21 cellular contexts compared by ENCODE assay signal in genomic region chr22:50416996-50417395, GRCh38. TPM values are rescaled to one million over a fixed set of nuclear protein-coding genes. Genes with fewer than 3 reads are reported as not detected.
DNase-seq lines count a peak whose midpoint lies in the region; ATAC-seq lines count a peak whose summit lies in the region.
"Had no signal": no experiment of that assay in that cellular context is flagged by ENCODE, and none has a peak within 500 bp of the region (broad histone marks: within the 10 kb centered on the region; RNA-seq: fewer than 3 reads in every experiment).

No MANE protein-coding gene starts in this region.

- CTCF ChIA-PET in activated naive CD4-positive, alpha-beta T cell treated with anti-CD3 and anti-CD28 coated beads for 36 hours (lab: Charles Lee), result no interaction called here

- H3K4me1 Mint-ChIP-seq in stimulated activated effector memory CD8-positive, alpha-beta T cell treated with anti-CD3 and anti-CD28 coated beads, Interleukin-12 subunit alpha, Interleukin-12 subunit beta, amount 100 ng/mL, for 72 hours, result peaks cover 6% of the 10 kb centered on the region
- no peaks in the 10 kb centered on the region for H3K4me1 Mint-ChIP-seq in activated naive CD4-positive, alpha-beta T cell treated with anti-CD3 and anti-CD28 coated beads for 36 hours (ENCODE audit: low read depth)
- H3K4me1 Mint-ChIP-seq: B cell had no signal

- no peaks in the 10 kb centered on the region for H3K27me3 Mint-ChIP-seq in activated naive CD4-positive, alpha-beta T cell treated with anti-CD3 and anti-CD28 coated beads for 36 hours (ENCODE audit: low read depth)
- H3K27me3 Mint-ChIP-seq: B cell had no signal

- peak overlapping the region; percentile 56 for H3K27ac Mint-ChIP-seq in stimulated activated effector memory CD8-positive, alpha-beta T cell treated with anti-CD3 and anti-CD28 coated beads, Interleukin-12 subunit alpha, Interleukin-12 subunit beta, amount 100 ng/mL, for 72 hours
- H3K27ac Mint-ChIP-seq in activated naive CD4-positive, alpha-beta T cell treated with anti-CD3 and anti-CD28 coated beads for 36 hours, result no peak overlapping the region

- H3K36me3 Mint-ChIP-seq in stimulated activated effector memory CD8-positive, alpha-beta T cell treated with anti-CD3 and anti-CD28 coated beads, Interleukin-12 subunit alpha, Interleukin-12 subunit beta, amount 100 ng/mL, for 72 hours, result peaks cover 98% of the 10 kb centered on the region
- H3K36me3 Mint-ChIP-seq in activated naive CD4-positive, alpha-beta T cell treated with anti-CD3 and anti-CD28 coated beads for 36 hours (ENCODE audit: low read depth), result peaks cover 8% of the 10 kb centered on the region

- H3K27ac ChIP-seq in layer of hippocampus (ENCODE audit: low read depth, low read length), result peak overlapping the region; percentile 72
- H3K27ac ChIP-seq: HL-60 had no signal

- H3K27me3 ChIP-seq in layer of hippocampus (ENCODE audit: control insufficient read depth, insufficient read depth, low read length), result no peaks in the 10 kb centered on the region
- H3K27me3 ChIP-seq: MG63 had no signal

- no peak for ATAC-seq in stimulated activated effector memory CD8-positive, alpha-beta T cell treated with anti-CD3 and anti-CD28 coated beads, Interleukin-12 subunit alpha, Interleukin-12 subunit beta, amount 100 ng/mL, for 72 hours
- no peak for ATAC-seq in HG02970 (IDR thresholded peaks at IDR 0.05; ENCODE audit: low FRiP score, unreplicated experiment)
- ATAC-seq: HepG2, K562, PC-3 had no signal

- peak; percentile 41 for DNase-seq in CD1c-positive myeloid dendritic cell (ENCODE audit: extremely low spot score)
- peak; percentile 49 to 73 for DNase-seq in cerebellar nuclear complex (lab: John Stamatoyannopoulos, UW)
- DNase-seq in stimulated activated effector memory CD8-positive, alpha-beta T cell treated with anti-CD3 and anti-CD28 coated beads, Interleukin-12 subunit alpha, Interleukin-12 subunit beta, amount 100 ng/mL, for 72 hours (ENCODE audit: low spot score in 2 of 2), result no peak
- DNase-seq in DMS153 treated with DMSO at 0.1 percent for 48 hours (lab: John Stamatoyannopoulos, UW; ENCODE audit: unreplicated experiment), result no peak
- DNase-seq in activated naive CD4-positive, alpha-beta T cell treated with anti-CD3 and anti-CD28 coated beads for 36 hours, result no peak
- DNase-seq: MG63, NCI-H1048, NCI-H1417 treated with DMSO at 0.1 percent for 48 hours, NCI-H187, NCI-H446, NCI-H526, PC-3, SHP77 treated with DMSO at 0.1 percent for 48 hours, SK-N-SH had no signal

- H3K4me3 Mint-ChIP-seq in stimulated activated effector memory CD8-positive, alpha-beta T cell treated with anti-CD3 and anti-CD28 coated beads, Interleukin-12 subunit alpha, Interleukin-12 subunit beta, amount 100 ng/mL, for 72 hours, result no peak overlapping the region
- no peak overlapping the region for H3K4me3 Mint-ChIP-seq in activated naive CD4-positive, alpha-beta T cell treated with anti-CD3 and anti-CD28 coated beads for 36 hours
- H3K4me3 Mint-ChIP-seq: B cell, CD14-positive monocyte had no signal

- no peaks in the 10 kb centered on the region for H3K9me3 Mint-ChIP-seq in stimulated activated effector memory CD8-positive, alpha-beta T cell treated with anti-CD3 and anti-CD28 coated beads, Interleukin-12 subunit alpha, Interleukin-12 subunit beta, amount 100 ng/mL, for 72 hours
- no peaks in the 10 kb centered on the region for H3K9me3 Mint-ChIP-seq in activated naive CD4-positive, alpha-beta T cell treated with anti-CD3 and anti-CD28 coated beads for 36 hours
- H3K9me3 Mint-ChIP-seq: CD14-positive monocyte had no signal

- intact Hi-C loops in activated naive CD4-positive, alpha-beta T cell treated with anti-CD3 and anti-CD28 coated beads for 36 hours (cut with micrococcal nuclease), result no loop called here

RNA-seq across cellular contexts. Expression of gene SBF1, which starts 57.8 kb away (rescaled TPM):
- 100 to 1,000 TPM; 100 TPM for total RNA-seq in activated naive CD4-positive, alpha-beta T cell treated with anti-CD3 and anti-CD28 coated beads for 36 hours

Comparison
In these comparisons a context has a peak if more than half of its experiments do, and no peak if none do; other contexts are left out.
1. DNase-seq: peak in CD1c-positive myeloid dendritic cell (single experiment) and cerebellar nuclear complex (2 of 2); none in stimulated activated effector memory CD8-positive, alpha-beta T cell treated with anti-CD3 and anti-CD28 coated beads, Interleukin-12 subunit alpha, Interleukin-12 subunit beta, amount 100 ng/mL, for 72 hours (0 of 2), DMS153 treated with DMSO at 0.1 percent for 48 hours (single experiment) and activated naive CD4-positive, alpha-beta T cell treated with anti-CD3 and anti-CD28 coated beads for 36 hours (single experiment).